10 cellular contexts compared by ENCODE assay signal in the genomic region with DNA sequence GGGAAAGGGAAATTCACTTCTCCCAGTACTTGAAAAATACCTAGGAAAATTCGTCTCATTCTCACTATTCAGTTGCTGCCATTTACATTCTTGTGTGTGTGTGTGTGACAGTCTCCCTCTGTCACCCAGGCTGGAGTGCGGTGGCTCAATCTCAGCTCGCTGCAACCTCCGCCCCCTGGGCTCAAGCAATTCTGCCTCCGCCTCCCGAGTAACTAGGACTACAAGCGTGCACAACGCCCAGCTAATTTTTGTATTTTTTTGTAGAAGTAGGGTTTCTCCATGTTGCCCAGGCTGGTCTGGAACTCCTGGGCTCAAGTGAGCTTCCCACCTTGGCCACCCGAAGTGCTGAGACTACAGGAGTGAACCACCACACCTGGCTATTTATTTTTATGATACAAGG. TPM values are rescaled to one million over a fixed set of nuclear protein-coding genes. Genes with fewer than 3 reads are reported as not detected.
DNase-seq lines count a peak whose midpoint lies in the region; ATAC-seq, FAIRE-seq and TF ChIP-seq lines count a peak whose summit lies in the region.
"Had no signal": no experiment of that assay in that cellular context is flagged by ENCODE, and none has a peak within 500 bp of the region (broad histone marks: within the 10 kb centered on the region; RNA-seq: fewer than 3 reads in every experiment).

No MANE protein-coding gene starts in this region.

- H3K27ac Mint-ChIP-seq in IgD-negative memory B cell, result peak overlapping the region in 2 of 3 donors; percentile 91 to 96
- H3K27ac Mint-ChIP-seq in naive B cell, result peak overlapping the region in 4 of 6 donors; percentile 58 to 93 (median 74)

- FAIRE-seq in bronchial epithelial cell (lab: Jason Lieb, UNC), result no peak
- no peak for FAIRE-seq in GM19239 (lab: Jason Lieb, UNC)
- FAIRE-seq: GM18507 had no signal

- H3K27me3 ChIP-seq in bronchial epithelial cell (ENCODE audit: control insufficient read depth, insufficient read depth, low read length), result no peaks in the 10 kb centered on the region

- DNase-seq in AG10803 (ENCODE audit: low read depth) (no peak), bronchial epithelial cell (ENCODE audit: low read depth) (no peak), naive B cell (no peak), AG20443 (ENCODE audit: low spot score) (no peak), GM03348 (ENCODE audit: low spot score) (no peak), GM19239 (ENCODE audit: insufficient read length, low spot score) (no peak)

- peak overlapping the region; percentile 89 for H3K4me3 ChIP-seq in AG10803 (ENCODE audit: low read length)
- peak overlapping the region; percentile 72 for H3K4me3 ChIP-seq in bronchial epithelial cell (ENCODE audit: low read depth, low read length)

- H3K36me3 Mint-ChIP-seq in IgD-negative memory B cell (peaks cover 4% of the 10 kb centered on the region), naive B cell (peaks cover 0 to 8% of the 10 kb centered on the region in 2 donors)

- TF ChIP-seq CTCF in AG10803 (conservative IDR thresholded peaks at IDR 0.05; ENCODE audit: low read length) (no peak), bronchial epithelial cell (IDR thresholded peaks at IDR 0.05; ENCODE audit: insufficient read depth, low read length, severe bottlenecking) (no peak)

- peak overlapping the region; percentile 92 to 97 (median 96) for H3K4me3 Mint-ChIP-seq in IgD-negative memory B cell
- peak overlapping the region; percentile 88 to 98 (median 96) for H3K4me3 Mint-ChIP-seq in naive B cell

- ATAC-seq in naive B cell (ENCODE audit: low read depth in 2 of 2) (no peak), HG02763 (IDR thresholded peaks at IDR 0.05; ENCODE audit: unreplicated experiment) (no peak)

- H3K4me1 Mint-ChIP-seq in IgD-negative memory B cell (peaks cover 9 to 11% (median 10%) of the 10 kb centered on the region in 3 donors), naive B cell (peaks cover 4 to 18% (median 17%) of the 10 kb centered on the region in 3 donors)

- H3K9me3 Mint-ChIP-seq in IgD-negative memory B cell (no peaks in the 10 kb centered on the region), naive B cell (no peaks in the 10 kb centered on the region)

- H3K36me3 ChIP-seq in bronchial epithelial cell (ENCODE audit: control insufficient read depth, insufficient read depth, low read length), result peaks cover 20% of the 10 kb centered on the region

- no peaks in the 10 kb centered on the region for H3K27me3 Mint-ChIP-seq in IgD-negative memory B cell
- no peaks in the 10 kb centered on the region for H3K27me3 Mint-ChIP-seq in naive B cell

RNA-seq across cellular contexts. Expression of gene SNAPIN, which starts 1.2 kb away (rescaled TPM):
- polyA plus RNA-seq in IgD-negative memory B cell (74.5 TPM), naive B cell (ENCODE audit: low read depth in 6 of 6) (100 to 1,000 TPM in 2 of 6 donors, 10 to 100 TPM in 4; 51.1 to 111 (median 90.1) TPM)
- total RNA-seq in bronchial epithelial cell, result 59.5 and 61.4 TPM in 2 replicates

RNA-seq across cellular contexts. Expression of gene ILF2, which starts 11.1 kb away (rescaled TPM):
- polyA plus RNA-seq in IgD-negative memory B cell (106 TPM), naive B cell (ENCODE audit: low read depth in 6 of 6) (100 to 1,000 TPM; 124 to 202 (median 134) TPM)
- total RNA-seq in bronchial epithelial cell, result 78.9 and 114 TPM in 2 replicates

RNA-seq across cellular contexts. Expression of gene NPR1, which starts 18.8 kb away (rescaled TPM):
- polyA plus RNA-seq in IgD-negative memory B cell (not detected), naive B cell (ENCODE audit: low read depth in 6 of 6) (not detected)
- total RNA-seq in bronchial epithelial cell, result under 0.01 TPM in 1 of 2 replicates, not detected in the other

RNA-seq across cellular contexts. Expression of gene CHTOP, which starts 25.8 kb away (rescaled TPM):
- polyA plus RNA-seq in IgD-negative memory B cell (78.6 TPM), naive B cell (ENCODE audit: low read depth in 6 of 6) (10 to 100 TPM; 43.3 to 94.4 (median 54.4) TPM)
- total RNA-seq in bronchial epithelial cell, result 51.9 and 61.2 TPM in 2 replicates

RNA-seq across cellular contexts. Expression of gene S100A1, which starts 31.4 kb away (rescaled TPM):
- not detected for polyA plus RNA-seq in IgD-negative memory B cell
- total RNA-seq in bronchial epithelial cell, result not detected in 2 replicates
- polyA plus RNA-seq in naive B cell (ENCODE audit: low read depth in 6 of 6), result not detected
- total RNA-seq: lung microvascular endothelial cell had no signal
